In the genomic region with DNA sequence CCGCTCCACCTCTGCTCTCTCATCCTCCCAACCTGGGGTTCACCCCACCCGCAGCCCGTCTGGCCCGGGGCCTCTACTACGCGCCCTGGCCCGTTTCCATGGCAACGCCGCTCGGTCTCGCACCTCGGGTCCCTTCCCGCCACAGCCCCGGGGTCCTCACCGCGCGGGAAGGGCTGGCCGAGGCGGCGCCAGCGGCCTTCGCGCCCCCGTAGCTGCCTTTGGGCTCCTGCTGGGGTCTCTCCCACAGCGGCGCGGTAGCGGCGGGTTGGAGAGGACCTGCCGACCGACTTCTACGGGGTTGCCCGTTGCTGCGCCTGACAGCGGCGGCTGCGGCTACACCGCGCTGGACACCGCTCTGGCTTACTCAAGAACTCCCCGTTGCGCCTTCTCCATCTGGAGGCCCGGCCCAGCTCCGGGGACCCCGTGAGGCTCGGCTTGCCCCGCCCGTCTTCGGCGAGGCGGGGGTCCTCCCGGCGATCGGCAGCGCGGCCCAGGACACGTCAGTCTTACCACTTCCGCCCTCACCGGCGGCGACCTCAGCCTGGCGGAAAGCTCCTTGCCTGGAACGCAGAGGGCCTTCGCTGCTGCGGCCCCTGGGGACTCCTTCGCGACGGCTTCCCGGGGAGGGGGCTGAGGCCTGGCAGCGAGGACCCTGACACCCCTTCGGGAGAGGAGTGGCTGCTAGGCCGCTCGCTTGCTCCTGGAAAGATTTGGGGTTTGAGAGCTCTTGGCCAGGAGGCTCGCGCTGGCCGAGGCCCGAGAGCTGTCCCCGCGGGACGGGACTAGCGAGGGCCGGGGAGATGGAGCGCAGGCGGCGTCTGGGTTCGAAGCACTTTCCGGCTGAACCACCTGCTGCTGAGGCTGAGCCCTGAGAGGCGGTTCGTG, we compare ENCODE assay signal across 1 cellular context.
TF ChIP-seq lines count a peak whose summit lies in the region.

TM9SF1 (minus strand) TSS at position 256 of the 885 bp plus-strand sequence. CDS start 422 bp downstream, outside the sequence.

TF ChIP-seq in SK-N-SH treated with all-trans-retinoic acid at 6 μM for 48 hours, 23 proteins besides CTCF, POLR2A, EP300 and RAD21 (continued from another document):
- TF ChIP-seq, protein P1, sequence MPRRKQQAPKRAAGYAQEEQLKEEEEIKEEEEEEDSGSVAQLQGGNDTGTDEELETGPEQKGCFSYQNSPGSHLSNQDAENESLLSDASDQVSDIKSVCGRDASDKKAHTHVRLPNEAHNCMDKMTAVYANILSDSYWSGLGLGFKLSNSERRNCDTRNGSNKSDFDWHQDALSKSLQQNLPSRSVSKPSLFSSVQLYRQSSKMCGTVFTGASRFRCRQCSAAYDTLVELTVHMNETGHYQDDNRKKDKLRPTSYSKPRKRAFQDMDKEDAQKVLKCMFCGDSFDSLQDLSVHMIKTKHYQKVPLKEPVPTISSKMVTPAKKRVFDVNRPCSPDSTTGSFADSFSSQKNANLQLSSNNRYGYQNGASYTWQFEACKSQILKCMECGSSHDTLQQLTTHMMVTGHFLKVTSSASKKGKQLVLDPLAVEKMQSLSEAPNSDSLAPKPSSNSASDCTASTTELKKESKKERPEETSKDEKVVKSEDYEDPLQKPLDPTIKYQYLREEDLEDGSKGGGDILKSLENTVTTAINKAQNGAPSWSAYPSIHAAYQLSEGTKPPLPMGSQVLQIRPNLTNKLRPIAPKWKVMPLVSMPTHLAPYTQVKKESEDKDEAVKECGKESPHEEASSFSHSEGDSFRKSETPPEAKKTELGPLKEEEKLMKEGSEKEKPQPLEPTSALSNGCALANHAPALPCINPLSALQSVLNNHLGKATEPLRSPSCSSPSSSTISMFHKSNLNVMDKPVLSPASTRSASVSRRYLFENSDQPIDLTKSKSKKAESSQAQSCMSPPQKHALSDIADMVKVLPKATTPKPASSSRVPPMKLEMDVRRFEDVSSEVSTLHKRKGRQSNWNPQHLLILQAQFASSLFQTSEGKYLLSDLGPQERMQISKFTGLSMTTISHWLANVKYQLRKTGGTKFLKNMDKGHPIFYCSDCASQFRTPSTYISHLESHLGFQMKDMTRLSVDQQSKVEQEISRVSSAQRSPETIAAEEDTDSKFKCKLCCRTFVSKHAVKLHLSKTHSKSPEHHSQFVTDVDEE (CRISPR knock-in tag; IDR thresholded peaks at IDR 0.05), result peak; percentile 58; the same call in 1 of the 2 replicates
